ENCODE assay signal across 8 cellular contexts in the genomic region with DNA sequence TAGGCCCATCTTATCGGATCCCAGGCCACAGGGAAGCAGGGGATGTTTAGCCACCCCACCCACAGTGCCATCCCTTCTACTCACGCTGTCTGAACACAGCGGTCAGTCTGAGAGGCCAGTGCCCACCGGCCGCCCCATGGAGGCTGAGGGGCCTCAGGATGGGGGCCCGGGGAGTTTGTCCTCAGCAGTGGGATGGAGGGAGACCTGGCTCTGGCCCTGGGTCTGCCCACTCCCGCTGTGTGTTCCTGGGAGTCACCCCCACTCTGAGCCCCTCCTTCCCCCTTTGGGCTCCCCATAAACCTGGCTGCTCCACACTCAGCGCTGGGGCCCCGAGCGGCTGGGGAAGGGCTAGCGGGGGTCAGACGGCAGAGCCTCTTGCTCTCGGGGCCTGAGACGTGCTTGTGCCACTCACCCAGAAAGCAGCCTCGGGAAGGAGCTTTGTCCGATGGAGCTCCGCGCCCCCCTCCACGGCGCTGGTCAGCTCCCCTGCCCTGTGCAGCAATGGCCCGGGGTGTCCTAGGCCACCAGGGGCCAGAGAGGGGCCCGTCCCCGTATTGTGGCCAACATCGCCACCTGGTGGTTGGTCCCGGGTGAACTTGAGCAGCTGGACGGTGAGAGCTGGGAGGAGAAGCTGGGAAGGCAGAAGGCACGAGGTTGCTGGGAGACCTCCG. TPM values are rescaled to one million over a fixed set of nuclear protein-coding genes. Genes with fewer than 3 reads are reported as not detected.
DNase-seq lines count a peak whose midpoint lies in the region; ATAC-seq and TF ChIP-seq lines count a peak whose summit lies in the region.

No MANE protein-coding gene starts in this region.

- peak in 4 of 6 experiments; percentile 34 to 67 (median 63) for TF ChIP-seq CTCF in Peyer's patch (IDR thresholded peaks at IDR 0.05)
- peak; percentile 86 for TF ChIP-seq CTCF in astrocyte of the spinal cord (IDR thresholded peaks at IDR 0.05; ENCODE audit: low read depth, low read length)
- TF ChIP-seq CTCF in lower leg skin (IDR thresholded peaks at IDR 0.05), result peak in 1 of 3 donors; percentile 6

- no peak overlapping the region for H3K4me3 ChIP-seq in Peyer's patch
- H3K4me3 ChIP-seq in astrocyte of the spinal cord (ENCODE audit: low read depth, low read length), result no peak overlapping the region
- H3K4me3 ChIP-seq in lower leg skin (ENCODE audit: low read depth, poor library complexity, severe bottlenecking), result no peak overlapping the region

- H3K27ac ChIP-seq in Peyer's patch, result no peak overlapping the region

- in situ Hi-C loops in astrocyte of the spinal cord (cut with HindIII; ENCODE audit: low sequenced_read_pairs), result no loop called here

- H3K9me3 ChIP-seq in Peyer's patch, result no peaks in the 10 kb centered on the region

- TF ChIP-seq POLR2A in Peyer's patch (IDR thresholded peaks at IDR 0.05) (no peak), lower leg skin (IDR thresholded peaks at IDR 0.05) (no peak)

- ATAC-seq in GM18861 (IDR thresholded peaks at IDR 0.05; ENCODE audit: unreplicated experiment), result no peak

- peak; percentile 28 for DNase-seq in DMS153 (lab: John Stamatoyannopoulos, UW)
- peak; percentile 74 for DNase-seq in HT-29 (ENCODE audit: low spot score)
- peak in 2 of 3 donors; percentile 62 to 73 for DNase-seq in Peyer's patch
- DNase-seq in astrocyte of the spinal cord (ENCODE audit: low read depth, low spot score), result peak; percentile 50
- peak; percentile 22 to 61 for DNase-seq in hippocampal formation (lab: John Stamatoyannopoulos, UW)
- peak; percentile 72 for DNase-seq in stimulated activated CD4-positive, alpha-beta T cell treated with anti-CD3 and anti-CD28 coated beads, Interleukin-15, amount 100 ng/mL, for 24 hours
- no peak for DNase-seq in lower leg skin (ENCODE audit: low spot score in 2 of 2)

- H3K27me3 ChIP-seq in Peyer's patch, result no peaks in the 10 kb centered on the region

- 35 to 50% methylated on average over 20 to 27 of the region's 28 CpGs for whole genome bisulfite sequencing in lower leg skin, 2 donors

- intact Hi-C loops in lower leg skin (cut with DNase I; ENCODE audit: low total_unique reads), result no loop called here

- no peaks in the 10 kb centered on the region for H3K36me3 ChIP-seq in Peyer's patch

- peaks cover 0 to 4% (median 0%) of the 10 kb centered on the region in 4 donors for H3K4me1 ChIP-seq in Peyer's patch

RNA-seq across cellular contexts. Expression of a gene that starts 10.9 kb away (rescaled TPM):
- total RNA-seq in HT-29 (2014; rRNA removed; shearing (Covaris generic)), result not detected in 2 replicates
- total RNA-seq in Peyer's patch (1 to 10 TPM in 3 of 4 donors, not detected in 1; 1.6 to 4.1 (median 3.9) TPM), lower leg skin (10 to 100 TPM in 3 of 4 donors, 1 to 10 TPM in 1; 9.1 to 23.0 (median 11.2) TPM)

RNA-seq across cellular contexts. Expression of a gene that starts 59.0 kb away (rescaled TPM):
- total RNA-seq in HT-29 (2014; rRNA removed; shearing (Covaris generic)), result 0.03 and 1.5 TPM in 2 replicates
- total RNA-seq in Peyer's patch (1 to 10 TPM in 1 of 4 donors, not detected in 3; 3.3 TPM), lower leg skin (under 1 TPM in 2 of 4 donors, not detected in 2; 0.17 to 0.42 TPM)

Comparison
In these comparisons a context has a peak if more than half of its experiments do, and no peak if none do; other contexts are left out.
1. DNase-seq: peak in DMS153 (single experiment), HT-29 (single experiment), Peyer's patch (2 of 3), astrocyte of the spinal cord (single experiment), hippocampal formation (2 of 2) and stimulated activated CD4-positive, alpha-beta T cell treated with anti-CD3 and anti-CD28 coated beads, Interleukin-15, amount 100 ng/mL, for 24 hours (single experiment); none in lower leg skin (0 of 2).